In genomic region chr9:21837501-21837900, GRCh38 we compare ENCODE assay signal across 23 cellular contexts. TPM values are rescaled to one million over a fixed set of nuclear protein-coding genes. Genes with fewer than 3 reads are reported as not detected.
DNase-seq lines count a peak whose midpoint lies in the region; TF ChIP-seq lines count a peak whose summit lies in the region.
"Had no signal": no experiment of that assay in that cellular context is flagged by ENCODE, and none has a peak within 500 bp of the region (broad histone marks: within the 10 kb centered on the region; RNA-seq: fewer than 3 reads in every experiment).

No MANE protein-coding gene starts in this region.

- H3K4me3 Mint-ChIP-seq in Calu3 (ENCODE audit: low read depth, unreplicated experiment) (peak overlapping the region; percentile 5), endodermal cell (no peak overlapping the region), nephron progenitor cell (no peak overlapping the region)
- no peak overlapping the region for H3K4me3 Mint-ChIP-seq in activated CD4-positive, alpha-beta T cell treated with anti-CD3 and anti-CD28 coated beads, Interleukin-2, amount 10 ng/mL, durations not matched to agents 24 days and 14 days
- H3K4me3 Mint-ChIP-seq: activated naive CD8-positive, alpha-beta T cell treated with anti-CD3 and anti-CD28 coated beads for 36 hours; naive thymus-derived CD8-positive, alpha-beta T cell; stimulated activated memory B cell treated with anti-CD40 and anti-IgM and Interleukin-4, amounts not matched to agents 10 μg/mL and 1 μg/mL and 100 μg/mL, for 72 hours had no signal

- peaks cover 47% of the 10 kb centered on the region for H3K4me1 Mint-ChIP-seq in Calu3 (ENCODE audit: low read depth, unreplicated experiment)
- H3K4me1 Mint-ChIP-seq in endodermal cell = no peaks in the 10 kb centered on the region
- no peaks in the 10 kb centered on the region for H3K4me1 Mint-ChIP-seq in nephron progenitor cell
- peaks cover 25% of the 10 kb centered on the region for H3K4me1 Mint-ChIP-seq in activated CD4-positive, alpha-beta T cell treated with anti-CD3 and anti-CD28 coated beads, Interleukin-2, amount 10 ng/mL, durations not matched to agents 24 days and 14 days

- H3K4me3 ChIP-seq in endodermal cell (ENCODE audit: low read length) (no peak overlapping the region), osteoblast (ENCODE audit: insufficient read depth, low read length) (no peak overlapping the region)
- H3K4me3 ChIP-seq: ascending aorta, K562, spleen had no signal

- no peaks in the 10 kb centered on the region for H3K27me3 ChIP-seq in endodermal cell (ENCODE audit: control insufficient read depth, insufficient read depth, low read length, poor library complexity, severe bottlenecking)
- H3K27me3 ChIP-seq in osteoblast (ENCODE audit: insufficient read depth, low read length) = no peaks in the 10 kb centered on the region
- H3K27me3 ChIP-seq: ascending aorta, spleen had no signal

- H3K9me3 Mint-ChIP-seq in Calu3 (ENCODE audit: low read depth, unreplicated experiment) (peaks cover 4% of the 10 kb centered on the region), endodermal cell (peaks cover 25% of the 10 kb centered on the region), nephron progenitor cell (peaks cover 83% of the 10 kb centered on the region)
- peaks cover 37% of the 10 kb centered on the region for H3K9me3 Mint-ChIP-seq in activated CD4-positive, alpha-beta T cell treated with anti-CD3 and anti-CD28 coated beads, Interleukin-2, amount 10 ng/mL, durations not matched to agents 24 days and 14 days
- H3K9me3 Mint-ChIP-seq: stimulated activated memory B cell treated with anti-CD40 and anti-IgM and Interleukin-4, amounts not matched to agents 10 μg/mL and 1 μg/mL and 100 μg/mL, for 72 hours had no signal

- H3K79me2 ChIP-seq in osteoblast (ENCODE audit: insufficient read depth, low read length) = peaks cover 23% of the 10 kb centered on the region

- intact Hi-C loops in Calu3 (cut with micrococcal nuclease; ENCODE audit: unreplicated experiment) = loop anchor here (2.0 to 5.0 kb wide), 2 partner anchors 15 to 35 kb away; no protein-coding TSS in a partner anchor
- intact Hi-C loops in activated CD4-positive, alpha-beta T cell treated with anti-CD3 and anti-CD28 coated beads, Interleukin-2, amount 10 ng/mL, durations not matched to agents 24 days and 14 days (cut with micrococcal nuclease) = no loop called here

- no peak overlapping the region for H3K4me2 ChIP-seq in osteoblast (ENCODE audit: insufficient read depth, low read length)

- H3K36me3 Mint-ChIP-seq in Calu3 (ENCODE audit: insufficient read depth, unreplicated experiment) = peaks cover 83% of the 10 kb centered on the region
- H3K36me3 Mint-ChIP-seq in endodermal cell (ENCODE audit: low read depth) = peaks cover 97% of the 10 kb centered on the region
- H3K36me3 Mint-ChIP-seq in nephron progenitor cell (ENCODE audit: low read depth) = peaks cover 100% of the 10 kb centered on the region
- H3K36me3 Mint-ChIP-seq in activated CD4-positive, alpha-beta T cell treated with anti-CD3 and anti-CD28 coated beads, Interleukin-2, amount 10 ng/mL, durations not matched to agents 24 days and 14 days (ENCODE audit: low read depth) = peaks cover 88% of the 10 kb centered on the region

- no peaks in the 10 kb centered on the region for H3K27me3 Mint-ChIP-seq in Calu3 (ENCODE audit: unreplicated experiment)
- no peaks in the 10 kb centered on the region for H3K27me3 Mint-ChIP-seq in endodermal cell (ENCODE audit: insufficient read depth)
- H3K27me3 Mint-ChIP-seq in nephron progenitor cell (ENCODE audit: low read depth, poor library complexity) = peaks cover 3% of the 10 kb centered on the region
- no peaks in the 10 kb centered on the region for H3K27me3 Mint-ChIP-seq in activated CD4-positive, alpha-beta T cell treated with anti-CD3 and anti-CD28 coated beads, Interleukin-2, amount 10 ng/mL, durations not matched to agents 24 days and 14 days
- H3K27me3 Mint-ChIP-seq: activated naive CD8-positive, alpha-beta T cell treated with anti-CD3 and anti-CD28 coated beads for 36 hours; naive thymus-derived CD8-positive, alpha-beta T cell; stimulated activated memory B cell treated with anti-CD40 and anti-IgM and Interleukin-4, amounts not matched to agents 10 μg/mL and 1 μg/mL and 100 μg/mL, for 72 hours had no signal

- CTCF ChIA-PET in Calu3 (lab: Charles Lee) = no interaction called here

- H3K27ac ChIP-seq in endodermal cell (ENCODE audit: low read depth, low read length) (no peak overlapping the region), osteoblast (ENCODE audit: low read depth, low read length) (peak overlapping the region; percentile 96)
- H3K27ac ChIP-seq: ascending aorta, C4-2B, spleen, WERI-Rb-1 had no signal

- peak overlapping the region; percentile 85 for H3K27ac Mint-ChIP-seq in Calu3 (ENCODE audit: unreplicated experiment)
- peak overlapping the region; percentile 3 for H3K27ac Mint-ChIP-seq in endodermal cell
- no peak overlapping the region for H3K27ac Mint-ChIP-seq in nephron progenitor cell
- no peak overlapping the region for H3K27ac Mint-ChIP-seq in activated CD4-positive, alpha-beta T cell treated with anti-CD3 and anti-CD28 coated beads, Interleukin-2, amount 10 ng/mL, durations not matched to agents 24 days and 14 days
- H3K27ac Mint-ChIP-seq: activated naive CD8-positive, alpha-beta T cell treated with anti-CD3 and anti-CD28 coated beads for 36 hours; activated T-helper 2 cell treated with anti-CD3 and anti-CD28 coated beads, Interferon-gamma antibody, Interleukin-2, Interleukin-4, amounts not matched to agents 10 μg/mL and 5 μg/mL and 100 μg/mL, durations not matched to agents 14 hours and 24 hours and 36 hours; stimulated activated memory B cell treated with anti-CD40 and anti-IgM and Interleukin-4, amounts not matched to agents 10 μg/mL and 1 μg/mL and 100 μg/mL, for 72 hours had no signal

- H3K36me3 ChIP-seq in endodermal cell (ENCODE audit: control insufficient read depth, insufficient read depth, low read length) (peaks cover 100% of the 10 kb centered on the region), osteoblast (ENCODE audit: insufficient read depth, low read length) (peaks cover 62% of the 10 kb centered on the region)
- H3K36me3 ChIP-seq: WERI-Rb-1 had no signal

- no peaks in the 10 kb centered on the region for H4K20me1 ChIP-seq in osteoblast (ENCODE audit: insufficient read depth, low read length)

- H3K9me3 ChIP-seq in endodermal cell (ENCODE audit: control insufficient read depth, low read length) (peaks cover 39% of the 10 kb centered on the region), osteoblast (ENCODE audit: low read depth, low read length) (no peaks in the 10 kb centered on the region)
- H3K9me3 ChIP-seq: ascending aorta, spleen had no signal

- DNase-seq in Calu3 (no peak), NCI-H2107 (lab: John Stamatoyannopoulos, UW) (peak; percentile 11), endodermal cell (no peak), osteoblast (ENCODE audit: insufficient read length, low spot score, missing footprints) (no peak), NCI-H2081 (lab: John Stamatoyannopoulos, UW) (no peak), HT-29 (ENCODE audit: low spot score) (no peak), nephron progenitor cell (no peak)
- DNase-seq in activated CD4-positive, alpha-beta T cell treated with anti-CD3 and anti-CD28 coated beads, Interleukin-2, amount 10 ng/mL, durations not matched to agents 24 days and 14 days = no peak
- DNase-seq: activated CD8-positive, alpha-beta memory T cell treated with anti-CD3 and anti-CD28 coated beads, Interleukin-2, amount 50 U/mL, for 4 hours; activated naive CD8-positive, alpha-beta T cell treated with anti-CD3 and anti-CD28 coated beads for 36 hours; foreskin melanocyte; HCEC 1CT; naive thymus-derived CD8-positive, alpha-beta T cell; NCI-H526; retina; spleen; stimulated activated CD4-positive, alpha-beta T cell treated with anti-CD3 and anti-CD28 coated beads, Interleukin-2, amount 100 ng/mL, for 48 hours; WERI-Rb-1 had no signal

- BruUV-seq in Calu3 (replicated peaks; lab: Mats Ljungman, UMichigan) = no TSS peak

- 78 to 90% methylated on average over 2 to 6 of the region's 6 CpGs for WGBS in endodermal cell (ENCODE audit: insufficient coverage in 1 of 2, insufficient read length in 1 of 2), 2 experiments

- H3K9ac ChIP-seq in endodermal cell (ENCODE audit: extremely low read depth, low read length, poor library complexity, severe bottlenecking) = no peak overlapping the region

- TF ChIP-seq CTCF in Calu3 (IDR thresholded peaks at IDR 0.05; ENCODE audit: unreplicated experiment) (no peak), endodermal cell (conservative IDR thresholded peaks at IDR 0.05) (no peak), osteoblast (IDR thresholded peaks at IDR 0.05; ENCODE audit: extremely low read depth, low read depth, low read length) (no peak), nephron progenitor cell (IDR thresholded peaks at IDR 0.05) (no peak)

- H2AFZ ChIP-seq in osteoblast (ENCODE audit: low read length) = no peak overlapping the region

- no peaks in the 10 kb centered on the region for H3K4me1 ChIP-seq in endodermal cell (ENCODE audit: control insufficient read depth, insufficient read depth, low read length)
- H3K4me1 ChIP-seq in osteoblast (ENCODE audit: insufficient read depth, low read length) = peaks cover 34% of the 10 kb centered on the region
- H3K4me1 ChIP-seq: ascending aorta had no signal

RNA-seq across cellular contexts. Expression of gene MTAP, which starts 35.1 kb away (rescaled TPM):
- total RNA-seq in Calu3 (2022) = 139 and 177 TPM in 2 replicates
- 10 to 100 TPM; 81.0 to 99.0 TPM for total RNA-seq in endodermal cell
- 35.0 TPM for polyA plus RNA-seq in endodermal cell (2013, experiment 1 of 2)
- polyA plus RNA-seq in endodermal cell (2013, experiment 2 of 2) = 31.5 TPM
- 30.4 and 35.9 TPM in 2 replicates for total RNA-seq in osteoblast
- total RNA-seq in HT-29 (2014; rRNA removed; shearing (Covaris generic)) = 61.9 and 63.5 TPM in 2 replicates
- total RNA-seq in activated CD4-positive, alpha-beta T cell treated with anti-CD3 and anti-CD28 coated beads, Interleukin-2, amount 10 ng/mL, durations not matched to agents 24 days and 14 days = 55.9 and 58.1 TPM in 2 replicates
- polyA plus RNA-seq: K562 had no signal

Comparison
In these comparisons a context has a peak if more than half of its experiments do, and no peak if none do; other contexts are left out.
1. H3K27ac Mint-ChIP-seq: peak in Calu3 (single experiment) and endodermal cell (single experiment); none in nephron progenitor cell (single experiment) and activated CD4-positive, alpha-beta T cell treated with anti-CD3 and anti-CD28 coated beads, Interleukin-2, amount 10 ng/mL, durations not matched to agents 24 days and 14 days (single experiment).